9 cellular contexts compared by ENCODE assay signal in the genomic region with DNA sequence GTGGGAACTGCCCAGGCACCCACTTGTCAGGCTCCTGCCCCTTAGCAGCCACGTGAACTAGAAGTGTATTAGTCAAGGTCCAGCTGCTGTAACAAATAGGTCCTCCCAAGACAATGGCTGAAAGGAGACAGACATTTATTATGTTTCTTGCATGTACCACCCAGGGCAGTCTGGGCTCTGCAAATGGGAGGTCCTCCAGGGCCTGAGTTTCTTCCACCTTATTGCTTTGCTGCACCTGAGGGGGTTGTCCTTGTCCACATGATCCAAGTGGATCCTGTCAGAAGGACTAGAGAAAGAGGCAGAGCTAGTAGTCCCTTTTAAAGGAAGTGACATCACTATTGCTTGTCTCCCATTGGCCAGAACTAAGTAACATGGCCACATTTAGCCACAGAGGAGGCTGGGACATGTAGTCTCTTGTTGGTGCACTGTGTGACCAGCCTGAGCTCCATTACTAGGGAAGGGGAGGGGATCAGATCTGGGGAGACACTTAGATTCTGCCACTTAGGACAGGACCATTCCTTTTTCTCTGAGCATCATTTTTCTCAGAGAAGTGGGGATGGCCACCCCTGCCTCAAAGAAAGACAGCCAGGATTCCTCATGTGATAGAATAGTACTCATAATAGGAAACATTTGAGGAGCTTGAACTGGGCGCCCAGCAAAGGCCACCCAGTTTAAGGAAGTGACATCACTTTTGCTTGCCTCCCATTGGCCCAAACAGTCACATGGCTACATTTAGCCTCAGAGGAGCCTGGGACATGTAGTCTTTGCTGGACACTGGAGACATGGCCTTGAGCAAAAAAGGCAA. TPM values are rescaled to one million over a fixed set of nuclear protein-coding genes. Genes with fewer than 3 reads are reported as not detected.
A peak's percentile ranks its signal among the peaks of the same experiment; 100 is the strongest.
DNase-seq lines count a peak whose midpoint lies in the region; ATAC-seq, FAIRE-seq and TF ChIP-seq lines count a peak whose summit lies in the region.
"Had no signal": no experiment of that assay in that cellular context is flagged by ENCODE, and none has a peak within 500 bp of the region (broad histone marks: within the 10 kb centered on the region; RNA-seq: fewer than 3 reads in every experiment).

No MANE protein-coding gene starts in this region.

- H3K4me1 ChIP-seq in spleen (peaks cover 0 to 9% (median under 1%) of the 10 kb centered on the region in 6 donors), hepatocyte (ENCODE audit: insufficient read depth) (no peaks in the 10 kb centered on the region)

- no peaks in the 10 kb centered on the region for H3K9me3 Mint-ChIP-seq in natural killer cell treated with Interleukin-12 subunit alpha and Interleukin-12 subunit beta and Interleukin-15 and Interleukin-18, amount 100 ng/mL, for 72 hours

- H3K4me1 Mint-ChIP-seq in natural killer cell treated with Interleukin-12 subunit alpha and Interleukin-12 subunit beta and Interleukin-15 and Interleukin-18, amount 100 ng/mL, for 72 hours (ENCODE audit: low read depth in 2 of 2) = peaks cover 4% of the 10 kb centered on the region in 2 donors

- no peak overlapping the region for H3K4me2 ChIP-seq in hepatocyte

- no peaks in the 10 kb centered on the region for H3K9me2 ChIP-seq in hepatocyte (replicated peaks; ENCODE audit: insufficient read depth)

- TF ChIP-seq CTCF in spleen (IDR thresholded peaks at IDR 0.05 in 8 of 11, conservative IDR thresholded peaks at IDR 0.05 in 3 of 11) (no peak), hepatocyte (IDR thresholded peaks at IDR 0.05; ENCODE audit: poor library complexity) (no peak)

- peak; percentile 78 to 80 for ATAC-seq in natural killer cell treated with Interleukin-12 subunit alpha and Interleukin-12 subunit beta and Interleukin-15 and Interleukin-18, amount 100 ng/mL, for 72 hours
- ATAC-seq in GM21390 (IDR thresholded peaks at IDR 0.05; ENCODE audit: unreplicated experiment) = no peak

- H3K27ac ChIP-seq in spleen (no peak overlapping the region), hepatocyte (no peak overlapping the region)

- H3K4me3 ChIP-seq in spleen (no peak overlapping the region), hepatocyte (no peak overlapping the region)

- no peaks in the 10 kb centered on the region for H4K20me1 ChIP-seq in hepatocyte (ENCODE audit: insufficient read depth, poor library complexity, severe bottlenecking)

- no peak for TF ChIP-seq POLR2A in spleen (IDR thresholded peaks at IDR 0.05)

- no peak overlapping the region for H3K4me3 Mint-ChIP-seq in natural killer cell treated with Interleukin-12 subunit alpha and Interleukin-12 subunit beta and Interleukin-15 and Interleukin-18, amount 100 ng/mL, for 72 hours

- peak overlapping the region in 1 of 2 donors; percentile 25 for H3K27ac Mint-ChIP-seq in natural killer cell treated with Interleukin-12 subunit alpha and Interleukin-12 subunit beta and Interleukin-15 and Interleukin-18, amount 100 ng/mL, for 72 hours

- 67 to 98% (median 90%) methylated on average over 1 to 2 of the region's 2 CpGs for WGBS in spleen, 5 donors
- WGBS in hepatocyte (ENCODE audit: low lambda C conversion rate, missing lambda C conversion rate) = 93% methylated on average over 2 of the region's 2 CpGs

- H2AFZ ChIP-seq in hepatocyte = no peak overlapping the region

- peaks cover 0 to 97% (median 65%) of the 10 kb centered on the region in 6 donors for H3K36me3 ChIP-seq in spleen
- H3K36me3 ChIP-seq in hepatocyte (replicated peaks; ENCODE audit: insufficient read depth, low read depth) = no peaks in the 10 kb centered on the region

- H3K36me3 Mint-ChIP-seq in natural killer cell treated with Interleukin-12 subunit alpha and Interleukin-12 subunit beta and Interleukin-15 and Interleukin-18, amount 100 ng/mL, for 72 hours = peaks cover 14% of the 10 kb centered on the region

- H3K27me3 ChIP-seq in spleen (replicated peaks in 1 of 7) = no peaks in the 10 kb centered on the region
- no peaks in the 10 kb centered on the region for H3K27me3 ChIP-seq in hepatocyte

- H3K9me3 ChIP-seq in spleen = peaks cover 0 to 12% (median 4%) of the 10 kb centered on the region in 8 donors
- no peaks in the 10 kb centered on the region for H3K9me3 ChIP-seq in hepatocyte (ENCODE audit: low read depth)

- intact Hi-C loops in spleen (cut with DNase I; ENCODE audit: low total_unique reads) = no loop called here

- FAIRE-seq in RCC 7860 (lab: Jason Lieb, UNC) = no peak
- FAIRE-seq: endometrium had no signal

- DNase-seq in COLO668 (lab: John Stamatoyannopoulos, UW; ENCODE audit: unreplicated experiment) (peak; percentile 22), HCEC 1CT (peak; percentile 36), RCC 7860 (ENCODE audit: low spot score) (peak; percentile 28), cerebellum (ENCODE audit: low spot score) (peak; percentile 48), spleen (no peak), hepatocyte (ENCODE audit: low spot score) (no peak)
- DNase-seq in natural killer cell treated with Interleukin-12 subunit alpha and Interleukin-12 subunit beta and Interleukin-15 and Interleukin-18, amount 100 ng/mL, for 72 hours (ENCODE audit: low spot score) = no peak

- H3K79me2 ChIP-seq in hepatocyte = no peaks in the 10 kb centered on the region

- no peaks in the 10 kb centered on the region for H3K27me3 Mint-ChIP-seq in natural killer cell treated with Interleukin-12 subunit alpha and Interleukin-12 subunit beta and Interleukin-15 and Interleukin-18, amount 100 ng/mL, for 72 hours

RNA-seq across cellular contexts. Expression of a gene that starts 15.1 kb away (rescaled TPM):
- total RNA-seq in cerebellum (10.1 TPM), spleen (10 to 100 TPM; 26.2 to 40.1 (median 28.8) TPM), hepatocyte (14.8 and 20.8 TPM in 2 replicates)
- total RNA-seq in natural killer cell treated with Interleukin-12 subunit alpha and Interleukin-12 subunit beta and Interleukin-15 and Interleukin-18, amount 100 ng/mL, for 72 hours = 10 to 100 TPM; 33.2 to 41.3 TPM
- polyA plus RNA-seq in spleen (10 to 100 TPM; 13.0 to 27.2 (median 24.5) TPM), hepatocyte (40.9 and 43.3 TPM in 2 replicates)

RNA-seq across cellular contexts. Expression of a gene that starts 15.2 kb away (rescaled TPM):
- total RNA-seq in cerebellum (8.6 TPM), spleen (1 to 10 TPM in 6 of 7 donors, under 1 TPM in 1; 0.97 to 3.5 (median 2.1) TPM), hepatocyte (2.2 and 14.4 TPM in 2 replicates)
- total RNA-seq in natural killer cell treated with Interleukin-12 subunit alpha and Interleukin-12 subunit beta and Interleukin-15 and Interleukin-18, amount 100 ng/mL, for 72 hours = 1 to 10 TPM; 3.7 to 4.0 TPM
- polyA plus RNA-seq in spleen (1 to 10 TPM; 1.3 to 3.8 (median 2.7) TPM), hepatocyte (3.2 and 4.5 TPM in 2 replicates)

RNA-seq across cellular contexts. Expression of a gene that starts 17.1 kb away (rescaled TPM):
- total RNA-seq in cerebellum (0.45 TPM), spleen (1 to 10 TPM in 2 of 7 donors, under 1 TPM in 4, not detected in 1; 0.19 to 3.0 (median 0.79) TPM), hepatocyte (0.17 TPM in 1 of 2 replicates, not detected in the other)
- under 1 TPM in 1 of 2 donors, not detected in 1; 0.70 TPM for total RNA-seq in natural killer cell treated with Interleukin-12 subunit alpha and Interleukin-12 subunit beta and Interleukin-15 and Interleukin-18, amount 100 ng/mL, for 72 hours
- polyA plus RNA-seq in spleen (under 1 TPM; 0.20 to 0.54 (median 0.41) TPM), hepatocyte (2.4 and 3.3 TPM in 2 replicates)

RNA-seq across cellular contexts. Expression of a gene that starts 31.2 kb away (rescaled TPM):
- 11.6 TPM for total RNA-seq in cerebellum
- total RNA-seq in natural killer cell treated with Interleukin-12 subunit alpha and Interleukin-12 subunit beta and Interleukin-15 and Interleukin-18, amount 100 ng/mL, for 72 hours = 100 to 1,000 TPM in 1 of 2 donors, 10 to 100 TPM in 1; 62.0 to 107 TPM
- 10 to 100 TPM; 27.7 to 58.6 (median 43.2) TPM for total RNA-seq in spleen
- 10 to 100 TPM; 44.7 to 84.9 (median 79.0) TPM for polyA plus RNA-seq in spleen
- 9.3 and 13.4 TPM in 2 replicates for total RNA-seq in hepatocyte
- 16.4 and 19.0 TPM in 2 replicates for polyA plus RNA-seq in hepatocyte

RNA-seq across cellular contexts. Expression of a gene that starts 44.2 kb away (rescaled TPM):
- total RNA-seq in cerebellum = 2.9 TPM
- under 1 TPM in 1 of 2 donors, not detected in 1; 0.95 TPM for total RNA-seq in natural killer cell treated with Interleukin-12 subunit alpha and Interleukin-12 subunit beta and Interleukin-15 and Interleukin-18, amount 100 ng/mL, for 72 hours
- total RNA-seq in spleen = not detected
- under 1 TPM; 0.42 to 0.99 (median 0.52) TPM for polyA plus RNA-seq in spleen
- total RNA-seq in hepatocyte = 0.60 TPM in 1 of 2 replicates, not detected in the other
- 2.1 and 4.0 TPM in 2 replicates for polyA plus RNA-seq in hepatocyte

Comparison
In these comparisons a context has a peak if more than half of its experiments do, and no peak if none do; other contexts are left out.
1. DNase-seq: peak in COLO668 (single experiment), HCEC 1CT (single experiment), RCC 7860 (single experiment) and cerebellum (single experiment); none in natural killer cell treated with Interleukin-12 subunit alpha and Interleukin-12 subunit beta and Interleukin-15 and Interleukin-18, amount 100 ng/mL, for 72 hours (single experiment), spleen (single experiment) and hepatocyte (single experiment).